In the genomic region with DNA sequence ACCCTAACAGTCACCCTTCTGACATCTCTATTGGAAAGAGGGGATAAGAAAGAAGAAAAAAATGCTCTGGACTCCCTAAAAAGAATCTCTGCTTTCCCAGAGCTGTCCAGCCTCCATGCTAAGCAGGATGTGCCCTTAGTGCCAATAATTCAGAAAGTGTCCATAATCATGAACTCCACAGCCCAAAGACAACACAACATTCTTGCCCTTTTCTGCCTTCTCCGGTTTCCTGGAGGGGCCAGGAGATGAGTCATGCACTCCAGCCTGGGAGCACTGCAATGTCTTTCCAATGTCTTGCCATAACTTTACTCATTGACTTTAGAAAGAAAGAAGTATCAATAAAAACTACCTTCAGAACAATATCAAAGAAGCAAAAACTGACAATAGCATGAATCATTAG, we compare ENCODE assay signal across 11 cellular contexts. TPM values are rescaled to one million over a fixed set of nuclear protein-coding genes. Genes with fewer than 3 reads are reported as not detected.
DNase-seq lines count a peak whose midpoint lies in the region; ATAC-seq and TF ChIP-seq lines count a peak whose summit lies in the region.
"Had no signal": no experiment of that assay in that cellular context is flagged by ENCODE, and none has a peak within 500 bp of the region (broad histone marks: within the 10 kb centered on the region; RNA-seq: fewer than 3 reads in every experiment).

No MANE protein-coding gene starts in this region.

- H3K4me3 ChIP-seq in GM23338, result no peak overlapping the region
- no peak overlapping the region for H3K4me3 ChIP-seq in foreskin fibroblast (ENCODE audit: low read depth in 1 of 2, low read length in 2 of 2)
- no peak overlapping the region for H3K4me3 ChIP-seq in skeletal muscle cell (ENCODE audit: low read depth, low read length)

- H3K4me2 ChIP-seq in GM23338, result no peak overlapping the region
- H3K4me2 ChIP-seq: KMS-11 had no signal

- H3K9me2 ChIP-seq in GM23338 (ENCODE audit: insufficient read depth), result no peaks in the 10 kb centered on the region; the same call in 1 of the 2 replicates

- TF ChIP-seq CTCF in GM23338 (conservative IDR thresholded peaks at IDR 0.05; ENCODE audit: low read depth in 2 of 2) (no peak), foreskin fibroblast (IDR thresholded peaks at IDR 0.05; ENCODE audit: low read depth, low read length) (no peak)

- H3K36me3 Mint-ChIP-seq in GM23338 (ENCODE audit: low read depth) (peaks cover 16% of the 10 kb centered on the region), T-helper 17 cell (ENCODE audit: low read depth) (peaks cover 12% of the 10 kb centered on the region)
- peaks cover 1% of the 10 kb centered on the region for H3K36me3 Mint-ChIP-seq in activated CD8-positive, alpha-beta memory T cell treated with anti-CD3 and anti-CD28 coated beads, Interleukin-2, amount 10 ng/mL, durations not matched to agents 7 days and 5 days

- H3K4me3 Mint-ChIP-seq in GM23338, result no peak overlapping the region; the same call in 2 of the 3 replicates
- no peak overlapping the region for H3K4me3 Mint-ChIP-seq in T-helper 17 cell
- no peak overlapping the region for H3K4me3 Mint-ChIP-seq in activated CD8-positive, alpha-beta memory T cell treated with anti-CD3 and anti-CD28 coated beads, Interleukin-2, amount 10 ng/mL, durations not matched to agents 7 days and 5 days

- peaks cover 14% of the 10 kb centered on the region for H3K4me1 ChIP-seq in GM23338 (ENCODE audit: insufficient read depth)

- H3K9me3 Mint-ChIP-seq in GM23338, result no peaks in the 10 kb centered on the region
- H3K9me3 Mint-ChIP-seq in activated CD8-positive, alpha-beta memory T cell treated with anti-CD3 and anti-CD28 coated beads, Interleukin-2, amount 10 ng/mL, durations not matched to agents 7 days and 5 days (ENCODE audit: low read depth), result no peaks in the 10 kb centered on the region

- ATAC-seq in GM23338, result no peak
- ATAC-seq in T-helper 17 cell, result no peak
- no peak for ATAC-seq in activated CD8-positive, alpha-beta memory T cell treated with anti-CD3 and anti-CD28 coated beads, Interleukin-2, amount 10 ng/mL, durations not matched to agents 7 days and 5 days
- ATAC-seq in HG03432 (IDR thresholded peaks at IDR 0.05; ENCODE audit: unreplicated experiment), result no peak

- H3K36me3 ChIP-seq in GM23338 (ENCODE audit: insufficient read depth), result no peaks in the 10 kb centered on the region

- H3K27me3 Mint-ChIP-seq in GM23338 (ENCODE audit: insufficient read depth, low read depth, poor library complexity), result peaks cover 3% of the 10 kb centered on the region
- H3K27me3 Mint-ChIP-seq in T-helper 17 cell, result no peaks in the 10 kb centered on the region
- peaks cover 2% of the 10 kb centered on the region for H3K27me3 Mint-ChIP-seq in activated CD8-positive, alpha-beta memory T cell treated with anti-CD3 and anti-CD28 coated beads, Interleukin-2, amount 10 ng/mL, durations not matched to agents 7 days and 5 days

- no peak overlapping the region for H3K27ac ChIP-seq in GM23338 (ENCODE audit: low read depth)
- H3K27ac ChIP-seq: KMS-11 had no signal

- no peaks in the 10 kb centered on the region for H3K27me3 ChIP-seq in GM23338 (ENCODE audit: insufficient read depth)

- no peak overlapping the region for H2AFZ ChIP-seq in GM23338

- peaks cover 82% of the 10 kb centered on the region for H3K79me2 ChIP-seq in GM23338 (replicated peaks; ENCODE audit: insufficient read depth)

- H3K27ac Mint-ChIP-seq in GM23338, result peak overlapping the region; percentile 49; the same call in 1 of the 2 replicates
- H3K27ac Mint-ChIP-seq in T-helper 17 cell, result peak overlapping the region; percentile 24
- no peak overlapping the region for H3K27ac Mint-ChIP-seq in activated CD8-positive, alpha-beta memory T cell treated with anti-CD3 and anti-CD28 coated beads, Interleukin-2, amount 10 ng/mL, durations not matched to agents 7 days and 5 days

- DNase-seq in GM23338 (ENCODE audit: low spot score) (no peak), T-helper 17 cell (no peak), foreskin fibroblast (peak; percentile 88 to 93), skeletal muscle cell (ENCODE audit: low read depth) (peak; percentile 76), NCI-H2196 treated with DMSO at 0.1 percent for 48 hours (lab: John Stamatoyannopoulos, UW; ENCODE audit: unreplicated experiment) (no peak)
- no peak for DNase-seq in activated CD8-positive, alpha-beta memory T cell treated with anti-CD3 and anti-CD28 coated beads, Interleukin-2, amount 10 ng/mL, durations not matched to agents 7 days and 5 days
- DNase-seq in activated CD4-positive, alpha-beta T cell treated with anti-CD3 and anti-CD28 coated beads for 1 hour, result no peak
- DNase-seq: activated CD4-positive, alpha-beta T cell treated with anti-CD3 and anti-CD28 coated beads, Interleukin-2, amount 50 U/mL, for 48 hours; NK-92 treated with Interleukin-12 subunit alpha and Interleukin-12 subunit beta, amount 100 ng/mL, for 24 hours had no signal

- H4K20me1 ChIP-seq in GM23338 (replicated peaks; ENCODE audit: insufficient read depth), result no peaks in the 10 kb centered on the region

- no peaks in the 10 kb centered on the region for H3F3A ChIP-seq in GM23338 (replicated peaks; ENCODE audit: low read depth)

- no peaks in the 10 kb centered on the region for H3K9me3 ChIP-seq in T-helper 17 cell (ENCODE audit: control insufficient read depth, low read length, poor library complexity, severe bottlenecking)

- CTCF ChIA-PET in activated CD8-positive, alpha-beta memory T cell treated with anti-CD3 and anti-CD28 coated beads, Interleukin-2, amount 10 ng/mL, durations not matched to agents 7 days and 5 days (lab: Charles Lee), result no interaction called here

- H3K4me1 Mint-ChIP-seq in GM23338 (peaks cover 29% of the 10 kb centered on the region), T-helper 17 cell (peaks cover 21% of the 10 kb centered on the region)
- no peaks in the 10 kb centered on the region for H3K4me1 Mint-ChIP-seq in activated CD8-positive, alpha-beta memory T cell treated with anti-CD3 and anti-CD28 coated beads, Interleukin-2, amount 10 ng/mL, durations not matched to agents 7 days and 5 days

TF ChIP-seq in GM23338, 12 proteins besides CTCF, POLR2A, EP300 and RAD21:
- TF ChIP-seq EZH2phosphoT487 (IDR thresholded peaks at IDR 0.05; ENCODE audit: unreplicated experiment), result no peak

RNA-seq across cellular contexts. Expression of a gene that starts 44.0 kb away (rescaled TPM):
- total RNA-seq in GM23338 (2014; rRNA removed; shearing (Covaris generic)), result 11.1 and 15.4 TPM in 2 replicates
- 5.7 and 7.6 TPM in 2 replicates for polyA plus RNA-seq in GM23338 (2016; fragmentation: Nextera tagmentation; extraction: Ambion mirVana)
- 10 to 100 TPM; 38.1 to 53.3 TPM for total RNA-seq in T-helper 17 cell
- total RNA-seq in activated CD8-positive, alpha-beta memory T cell treated with anti-CD3 and anti-CD28 coated beads, Interleukin-2, amount 10 ng/mL, durations not matched to agents 7 days and 5 days, result 1 to 10 TPM; 4.7 to 6.8 TPM

Comparison
In these comparisons a context has a peak if more than half of its experiments do, and no peak if none do; other contexts are left out.
1. DNase-seq: peak in foreskin fibroblast (2 of 2) and skeletal muscle cell (single experiment); none in GM23338 (single experiment), T-helper 17 cell (0 of 3), activated CD8-positive, alpha-beta memory T cell treated with anti-CD3 and anti-CD28 coated beads, Interleukin-2, amount 10 ng/mL, durations not matched to agents 7 days and 5 days (single experiment), NCI-H2196 treated with DMSO at 0.1 percent for 48 hours (single experiment) and activated CD4-positive, alpha-beta T cell treated with anti-CD3 and anti-CD28 coated beads for 1 hour (single experiment).